Comparison of ENCODE assay signal across 7 cellular contexts in the genomic region with DNA sequence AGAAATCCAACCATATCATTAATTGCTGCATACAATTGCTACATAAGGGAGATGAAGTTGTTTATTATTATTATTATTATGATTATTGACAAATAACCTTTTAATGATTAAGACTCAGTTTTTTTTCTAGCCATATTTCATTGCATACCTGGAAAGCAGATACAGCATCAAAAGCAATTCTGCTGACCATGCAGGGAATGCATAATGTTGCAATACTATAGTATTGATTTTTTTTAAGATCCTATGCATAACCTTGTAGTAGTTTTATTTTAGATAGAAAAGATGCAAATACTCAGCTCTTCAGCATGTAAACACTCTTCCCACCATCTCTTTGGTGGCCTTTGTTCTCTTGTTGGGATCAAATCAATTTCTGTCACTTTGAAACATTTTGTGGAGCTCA.
"Had no signal": no experiment of that assay in that cellular context is flagged by ENCODE, and none has a peak within 500 bp of the region (broad histone marks: within the 10 kb centered on the region; RNA-seq: fewer than 3 reads in every experiment).

No MANE protein-coding gene starts in this region.

- H3K27ac Mint-ChIP-seq: IgD-negative memory B cell had no signal

- H3K36me3 Mint-ChIP-seq: IgD-negative memory B cell had no signal

- H3K4me3 ChIP-seq: K562 had no signal

- DNase-seq: IMR-90, KBM-7, KG1 had no signal

- FAIRE-seq: HTR-8/SVneo, K562 had no signal

- H3K4me1 Mint-ChIP-seq: IgD-negative memory B cell had no signal

- ATAC-seq: K562 had no signal

- H3K27ac ChIP-seq: HL-60 had no signal

- H3K4me3 Mint-ChIP-seq: IgD-negative memory B cell had no signal
